9 cellular contexts compared by ENCODE assay signal in genomic region chr3:125186261-125186770, GRCh38. TPM values are rescaled to one million over a fixed set of nuclear protein-coding genes. Genes with fewer than 3 reads are reported as not detected.
DNase-seq lines count a peak whose midpoint lies in the region; ATAC-seq and TF ChIP-seq lines count a peak whose summit lies in the region.
"Had no signal": no experiment of that assay in that cellular context is flagged by ENCODE, and none has a peak within 500 bp of the region (broad histone marks: within the 10 kb centered on the region; RNA-seq: fewer than 3 reads in every experiment).

No MANE protein-coding gene starts in this region.

- no peak for TF ChIP-seq CTCF in left lung (IDR thresholded peaks at IDR 0.05)

- H3K4me1 ChIP-seq in left lung (no peaks in the 10 kb centered on the region), SJCRH30 (no peaks in the 10 kb centered on the region)

- no peak overlapping the region for H3K4me3 ChIP-seq in left lung
- no peak overlapping the region for H3K4me3 ChIP-seq in SJCRH30

- no peak overlapping the region for H3K27ac ChIP-seq in left lung
- no peak overlapping the region for H3K27ac ChIP-seq in SJCRH30

- ATAC-seq in GM19372 (IDR thresholded peaks at IDR 0.05; ENCODE audit: low read depth, unreplicated experiment) (peak; percentile 74), left lung (peak; percentile 53)

- intact Hi-C loops in left lung (cut with DNase I): no loop called here

- DNase-seq in DMS 273 (lab: John Stamatoyannopoulos, UW; ENCODE audit: unreplicated experiment) (peak; percentile 88), NCI-H2171 treated with DMSO at 0.1 percent for 48 hours (lab: John Stamatoyannopoulos, UW) (peak; percentile 25), left lung (no peak), islet precursor cell (no peak), NCI-H510A treated with DMSO at 0.1 percent for 48 hours (lab: John Stamatoyannopoulos, UW) (no peak), SJCRH30 (no peak), NCI-H187 treated with DMSO at 0.1 percent for 48 hours (lab: John Stamatoyannopoulos, UW) (no peak)
- DNase-seq: left cardiac atrium had no signal

- H3K36me3 ChIP-seq in left lung: peaks cover 0 to 7% of the 10 kb centered on the region in 2 donors
- no peaks in the 10 kb centered on the region for H3K36me3 ChIP-seq in SJCRH30

- H3K27me3 ChIP-seq in left lung (no peaks in the 10 kb centered on the region), SJCRH30 (no peaks in the 10 kb centered on the region)

- no peaks in the 10 kb centered on the region for H3K9me3 ChIP-seq in left lung
- H3K9me3 ChIP-seq in SJCRH30 (replicated peaks): no peaks in the 10 kb centered on the region

RNA-seq across cellular contexts. Expression of gene SLC12A8, which starts 26.2 kb away (rescaled TPM):
- 10 to 100 TPM in 1 of 2 donors, 1 to 10 TPM in 1; 9.0 to 17.1 TPM for total RNA-seq in left lung
- 3.6 and 3.7 TPM in 2 replicates for total RNA-seq in SJCRH30 (2014; rRNA removed; shearing (Covaris generic))

Comparison
In these comparisons a context has a peak if more than half of its experiments do, and no peak if none do; other contexts are left out.
1. DNase-seq: peak in DMS 273 (single experiment) and NCI-H2171 treated with DMSO at 0.1 percent for 48 hours (single experiment); none in left lung (0 of 2), islet precursor cell (single experiment), NCI-H510A treated with DMSO at 0.1 percent for 48 hours (single experiment), SJCRH30 (0 of 2) and NCI-H187 treated with DMSO at 0.1 percent for 48 hours (single experiment).